14 cellular contexts compared by ENCODE assay signal in genomic region chr3:44412365-44412764, GRCh38.
DNase-seq lines count a peak whose midpoint lies in the region; ATAC-seq and TF ChIP-seq lines count a peak whose summit lies in the region.
"Had no signal": no experiment of that assay in that cellular context is flagged by ENCODE, and none has a peak within 500 bp of the region (broad histone marks: within the 10 kb centered on the region; RNA-seq: fewer than 3 reads in every experiment).

No MANE protein-coding gene starts in this region.

- H3K27ac ChIP-seq in BLaER1, result 0 out of 2 replicates have a peak overlapping the region, but pooled peaks have one; percentile 8
- H3K27ac ChIP-seq in IMR-90 (ENCODE audit: insufficient read depth, low read length), result no peak overlapping the region
- H3K27ac ChIP-seq in A673 (ENCODE audit: low read depth, low read length, poor library complexity, severe bottlenecking), result no peak overlapping the region

- in situ Hi-C loops in IMR-90 (cut with MboI; ENCODE audit: low sequenced_read_pairs), result no loop called here

- peaks cover 11% of the 10 kb centered on the region for H3K4me1 ChIP-seq in BLaER1
- no peaks in the 10 kb centered on the region for H3K4me1 ChIP-seq in IMR-90 (ENCODE audit: control insufficient read depth, insufficient read depth, low read length)
- no peaks in the 10 kb centered on the region for H3K4me1 ChIP-seq in A673 (ENCODE audit: insufficient read depth, low read length, poor library complexity, severe bottlenecking)
- H3K4me1 ChIP-seq: Caco-2, HAP-1 had no signal

- POLR2A ChIA-PET in IMR-90 (lab: Charles Lee; ENCODE audit: unreplicated experiment) (no interaction called here), GM10248 (lab: Yijun Ruan, JAX) (no interaction called here), A673 (lab: Charles Lee; ENCODE audit: low non-redundant PET) (no interaction called here)

- H3K23ac ChIP-seq in IMR-90 (ENCODE audit: low read depth, low read length), result no peak overlapping the region

- DNase-seq in IMR-90 (no peak), islet precursor cell (peak; percentile 43), osteocyte (ENCODE audit: extremely low spot score, unreplicated experiment) (peak; percentile 48), GM10248 (ENCODE audit: extremely low spot score) (no peak), A673 (ENCODE audit: low spot score) (no peak)
- no peak for DNase-seq in activated naive CD4-positive, alpha-beta T cell treated with anti-CD3 and anti-CD28 coated beads, Interleukin-2, amount 50 U/mL, for 16 hours
- no peak for DNase-seq in stimulated activated naive CD4-positive, alpha-beta T cell treated with Interleukin-2 at 50 U/mL for 16 hours (lab: John Stamatoyannopoulos, UW)
- DNase-seq: Caco-2; CD8-positive, alpha-beta memory T cell; DND-41; GDM1 had no signal

- H2AK5ac ChIP-seq in IMR-90 (ENCODE audit: low read depth, low read length), result no peak overlapping the region

- H3K4ac ChIP-seq in IMR-90 (ENCODE audit: low read depth, low read length), result no peak overlapping the region

- H4K91ac ChIP-seq in IMR-90 (ENCODE audit: insufficient read depth, low read depth, low read length), result no peak overlapping the region

- no peak for TF ChIP-seq CTCF in IMR-90 (conservative IDR thresholded peaks at IDR 0.05; ENCODE audit: low read depth, low read length)
- no peak for TF ChIP-seq CTCF in osteocyte (IDR thresholded peaks at IDR 0.05)
- TF ChIP-seq CTCF in GM10248 (IDR thresholded peaks at IDR 0.05; ENCODE audit: control extremely low read depth, extremely low read depth, low read depth, missing control alignments), result no peak
- TF ChIP-seq CTCF in A673 (conservative IDR thresholded peaks at IDR 0.05; ENCODE audit: low read depth, low read length), result no peak

- H3K79me1 ChIP-seq in IMR-90 (ENCODE audit: low read depth in 1 of 2, low read length in 2 of 2), result no peaks in the 10 kb centered on the region

- H2BK120ac ChIP-seq in IMR-90 (ENCODE audit: low read depth, low read length), result no peak overlapping the region

- H3K36me3 ChIP-seq in BLaER1, result peaks cover 12% of the 10 kb centered on the region; the same call in 1 of the 2 replicates
- no peaks in the 10 kb centered on the region for H3K36me3 ChIP-seq in IMR-90 (ENCODE audit: control insufficient read depth, insufficient read depth, low read length)
- no peaks in the 10 kb centered on the region for H3K36me3 ChIP-seq in A673 (ENCODE audit: insufficient read depth, low read length, poor library complexity, severe bottlenecking)
- H3K36me3 ChIP-seq: HAP-1 had no signal

- H2AK9ac ChIP-seq in IMR-90 (replicated peaks; ENCODE audit: low read depth, low read length, poor library complexity), result no peak overlapping the region

- dilution Hi-C loops in IMR-90 (cut with HindIII; ENCODE audit: low sequenced_read_pairs, unreplicated experiment), result no loop called here

- TF ChIP-seq RAD21 in IMR-90 (IDR thresholded peaks at IDR 0.05; ENCODE audit: low read length), result no peak

- no peak overlapping the region for H3K56ac ChIP-seq in IMR-90 (ENCODE audit: extremely low read depth, insufficient read depth, low read length)

- H4K20me1 ChIP-seq in BLaER1, result no peaks in the 10 kb centered on the region
- no peaks in the 10 kb centered on the region for H4K20me1 ChIP-seq in IMR-90 (ENCODE audit: insufficient read depth, low read length)

- intact Hi-C loops in IMR-90 (cut with micrococcal nuclease) (no loop called here), A673 (cut with micrococcal nuclease; ENCODE audit: unreplicated experiment) (no loop called here)

- H3K27me3 Mint-ChIP-seq in osteocyte (ENCODE audit: unreplicated experiment), result no peaks in the 10 kb centered on the region
- H3K27me3 Mint-ChIP-seq: B cell; CD8-positive, alpha-beta memory T cell had no signal

- no peak overlapping the region for H3K4me3 Mint-ChIP-seq in osteocyte (ENCODE audit: unreplicated experiment)
- H3K4me3 Mint-ChIP-seq: B cell; CD8-positive, alpha-beta memory T cell had no signal

- H3K14ac ChIP-seq in IMR-90 (replicated peaks; ENCODE audit: low read depth, low read length), result no peak overlapping the region

- H2BK20ac ChIP-seq in IMR-90 (ENCODE audit: low read depth, low read length), result no peak overlapping the region

- H3K9me3 ChIP-seq in BLaER1 (no peaks in the 10 kb centered on the region), IMR-90 (ENCODE audit: control insufficient read depth, insufficient read depth, low read length) (no peaks in the 10 kb centered on the region), A673 (ENCODE audit: low read depth, low read length, poor library complexity, severe bottlenecking) (no peaks in the 10 kb centered on the region)
- H3K9me3 ChIP-seq: Caco-2, HAP-1 had no signal

- no peak overlapping the region for H2BK5ac ChIP-seq in IMR-90 (ENCODE audit: low read depth, low read length, poor library complexity, severe bottlenecking)

- peaks cover 3% of the 10 kb centered on the region for H3K36me3 Mint-ChIP-seq in osteocyte (ENCODE audit: unreplicated experiment)
- H3K36me3 Mint-ChIP-seq: CD8-positive, alpha-beta memory T cell had no signal

- no peak for TF ChIP-seq POLR2A in IMR-90 (IDR thresholded peaks at IDR 0.05; ENCODE audit: low read depth, low read length)

- 0 out of 2 replicates have a peak overlapping the region, but pooled peaks have one; percentile 15 for H3K9ac ChIP-seq in BLaER1
- no peak overlapping the region for H3K9ac ChIP-seq in IMR-90 (ENCODE audit: low read depth, low read length)

- 70% methylated on average over 7 of the region's 10 CpGs; no CpG with 5 or more reads in 1 of the 2 experiments for WGBS in IMR-90 (ENCODE audit: extremely low coverage in 2 of 2, insufficient read length in 1 of 2), 2 experiments

- BruUV-seq in IMR-90 (replicated peaks; lab: Mats Ljungman, UMichigan) (no TSS peak), A673 (replicated peaks; lab: Mats Ljungman, UMichigan) (no TSS peak)

- no peak overlapping the region for H4K8ac ChIP-seq in IMR-90 (ENCODE audit: low read depth in 2 of 2, low read length in 2 of 2)

- no peak overlapping the region for H3K4me3 ChIP-seq in BLaER1
- no peak overlapping the region for H3K4me3 ChIP-seq in IMR-90 (ENCODE audit: insufficient read depth, low read depth, low read length)
- H3K4me3 ChIP-seq in A673 (ENCODE audit: low read depth, low read length, poor library complexity, severe bottlenecking), result no peak overlapping the region
- H3K4me3 ChIP-seq: HAP-1 had no signal

- H3K4me1 Mint-ChIP-seq in osteocyte (ENCODE audit: unreplicated experiment), result no peaks in the 10 kb centered on the region
- H3K4me1 Mint-ChIP-seq: B cell; CD8-positive, alpha-beta memory T cell had no signal

- H3K27me3 ChIP-seq in BLaER1, result no peaks in the 10 kb centered on the region
- no peaks in the 10 kb centered on the region for H3K27me3 ChIP-seq in IMR-90 (ENCODE audit: control insufficient read depth, insufficient read depth, low read length)
- no peaks in the 10 kb centered on the region for H3K27me3 ChIP-seq in A673 (replicated peaks; ENCODE audit: insufficient read depth, low read depth, low read length, poor library complexity)

- H3K27ac Mint-ChIP-seq in osteocyte (ENCODE audit: unreplicated experiment), result no peak overlapping the region
- H3K27ac Mint-ChIP-seq: B cell; CD8-positive, alpha-beta memory T cell had no signal

- no peak overlapping the region for H4K5ac ChIP-seq in IMR-90 (ENCODE audit: low read depth, low read length)

- ATAC-seq in IMR-90 (ENCODE audit: low read depth), result no peak

- H3K9me1 ChIP-seq in IMR-90 (ENCODE audit: insufficient read depth, low read length), result 0 out of 2 replicates have a peak, but pooled peaks cover 5% of the 10 kb centered on the region

- H3K4me2 ChIP-seq in BLaER1, result peak overlapping the region; percentile 35
- no peak overlapping the region for H3K4me2 ChIP-seq in IMR-90 (ENCODE audit: low read depth, low read length)

- no peak overlapping the region for H2BK15ac ChIP-seq in IMR-90 (ENCODE audit: low read depth, low read length)

- peak overlapping the region; percentile 49 for H2AFZ ChIP-seq in IMR-90 (replicated peaks; ENCODE audit: low read length, poor library complexity)

- H3K9me3 Mint-ChIP-seq in osteocyte (ENCODE audit: unreplicated experiment), result no peaks in the 10 kb centered on the region
- H3K9me3 Mint-ChIP-seq: CD8-positive, alpha-beta memory T cell had no signal

- CTCF ChIA-PET in IMR-90 (lab: Yijun Ruan, JAX) (interaction anchor here (0.6 kb wide), 1 partner anchor 60 kb away, joined by 3 read pairs; no protein-coding TSS in a partner anchor), GM10248 (lab: Yijun Ruan, JAX) (no interaction called here), A673 (lab: Charles Lee) (no interaction called here)

- H3K18ac ChIP-seq in IMR-90 (ENCODE audit: low read depth, low read length), result no peak overlapping the region

TF ChIP-seq in IMR-90, 13 proteins besides CTCF, POLR2A, EP300 and RAD21 (continues in another document):
- TF ChIP-seq MAFK (IDR thresholded peaks at IDR 0.05; ENCODE audit: low read depth, low read length) (no peak), BHLHE40 (IDR thresholded peaks at IDR 0.05; ENCODE audit: low read depth, low read length) (no peak), RCOR1 (IDR thresholded peaks at IDR 0.05; ENCODE audit: insufficient replicate concordance, low read length) (no peak), CEBPB (IDR thresholded peaks at IDR 0.05; ENCODE audit: low read depth, low read length) (no peak), RFX5 (IDR thresholded peaks at IDR 0.05; ENCODE audit: low read depth, low read length) (no peak), CHD1 (IDR thresholded peaks at IDR 0.05; ENCODE audit: low read depth, low read length) (no peak), MAZ (IDR thresholded peaks at IDR 0.05; ENCODE audit: borderline replicate concordance, low read depth, low read length) (no peak), USF2 (IDR thresholded peaks at IDR 0.05; ENCODE audit: low read depth, low read length) (no peak), NFE2L2 (IDR thresholded peaks at IDR 0.05; ENCODE audit: low read depth, low read length) (no peak), ELK1 (IDR thresholded peaks at IDR 0.05; ENCODE audit: borderline replicate concordance, low read depth, low read length) (no peak)

Comparison
In these comparisons a context has a peak if more than half of its experiments do, and no peak if none do; other contexts are left out.
1. DNase-seq: peak in islet precursor cell (single experiment) and osteocyte (single experiment); none in IMR-90 (single experiment), GM10248 (single experiment), activated naive CD4-positive, alpha-beta T cell treated with anti-CD3 and anti-CD28 coated beads, Interleukin-2, amount 50 U/mL, for 16 hours (single experiment), stimulated activated naive CD4-positive, alpha-beta T cell treated with Interleukin-2 at 50 U/mL for 16 hours (single experiment) and A673 (single experiment).